ENCODE assay signal across 20 cellular contexts in genomic region chr10:99337261-99337905, GRCh38. TPM values are rescaled to one million over a fixed set of nuclear protein-coding genes. Genes with fewer than 3 reads are reported as not detected.
DNase-seq lines count a peak whose midpoint lies in the region; ATAC-seq, FAIRE-seq and TF ChIP-seq lines count a peak whose summit lies in the region.
"Had no signal": no experiment of that assay in that cellular context is flagged by ENCODE, and none has a peak within 500 bp of the region (broad histone marks: within the 10 kb centered on the region; RNA-seq: fewer than 3 reads in every experiment).

No MANE protein-coding gene starts in this region.

- DNase-seq in A549 (ENCODE audit: low read depth in 1 of 2, low spot score in 1 of 2) (peak in 1 of 2 experiments; percentile 73), EH (ENCODE audit: low read depth) (peak; percentile 59), RPMI7951 (ENCODE audit: low read depth) (peak; percentile 76), hepatocyte (ENCODE audit: low spot score) (no peak), GM19238 (ENCODE audit: insufficient read length, low spot score) (no peak), progenitor cell of endocrine pancreas (ENCODE audit: low spot score, unreplicated experiment) (no peak), NCI-H2107 treated with DMSO at 0.1 percent for 48 hours (lab: John Stamatoyannopoulos, UW; ENCODE audit: unreplicated experiment) (no peak)
- DNase-seq: activated naive CD4-positive, alpha-beta T cell treated with anti-CD3 and anti-CD28 coated beads, Interleukin-2, amount 10 ng/mL, durations not matched to agents 7 days and 5 days; AML-193; brain microvascular endothelial cell; DMS53; NCI-H1092 treated with DMSO at 0.1 percent for 48 hours; RPMI8226; stimulated activated naive B cell treated with anti-CD40 and anti-IgM and Interleukin-4, amounts not matched to agents 10 μg/mL and 1 μg/mL and 100 μg/mL, for 72 hours; trophoblast cell had no signal

- no peaks in the 10 kb centered on the region for H4K20me1 ChIP-seq in hepatocyte (ENCODE audit: insufficient read depth, poor library complexity, severe bottlenecking)

- H3K4me1 Mint-ChIP-seq in progenitor cell of endocrine pancreas (ENCODE audit: low read depth), result peaks cover 8% of the 10 kb centered on the region
- H3K4me1 Mint-ChIP-seq: stimulated activated naive B cell treated with anti-CD40 and anti-IgM and Interleukin-4, amounts not matched to agents 10 μg/mL and 1 μg/mL and 100 μg/mL, for 72 hours had no signal

- no peak for TF ChIP-seq CTCF in A549 (IDR thresholded peaks at IDR 0.05)
- no peak for TF ChIP-seq CTCF in hepatocyte (IDR thresholded peaks at IDR 0.05; ENCODE audit: poor library complexity)
- no peak for TF ChIP-seq CTCF in progenitor cell of endocrine pancreas (IDR thresholded peaks at IDR 0.05; ENCODE audit: unreplicated experiment)

- CTCF ChIA-PET in A549 (lab: Yijun Ruan, JAX), result interaction anchor here (1.0 to 4.6 kb wide), 4 partner anchors 8 to 34 kb away, joined by 3 to 15 read pairs (median 4); partner anchors contain the start of gene CNNM1

- H3K27ac ChIP-seq in A549 (peak overlapping the region; percentile 86 to 87), hepatocyte (peak overlapping the region; percentile 51)
- H3K27ac ChIP-seq: brain microvascular endothelial cell, skin epidermis had no signal

- no peak for TF ChIP-seq POLR2A in A549 (IDR thresholded peaks at IDR 0.05; ENCODE audit: low read length)

- H3K79me2 ChIP-seq in hepatocyte, result no peaks in the 10 kb centered on the region

- peaks cover 13% of the 10 kb centered on the region for H3K27me3 ChIP-seq in hepatocyte
- H3K27me3 ChIP-seq: brain microvascular endothelial cell had no signal

- no peak overlapping the region for H3K27ac Mint-ChIP-seq in progenitor cell of endocrine pancreas
- H3K27ac Mint-ChIP-seq: activated naive CD4-positive, alpha-beta T cell treated with anti-CD3 and anti-CD28 coated beads, Interleukin-2, amount 10 ng/mL, durations not matched to agents 7 days and 5 days; stimulated activated naive B cell treated with anti-CD40 and anti-IgM and Interleukin-4, amounts not matched to agents 10 μg/mL and 1 μg/mL and 100 μg/mL, for 72 hours; T-helper 1 cell treated with Interleukin-12 subunit alpha and Interleukin-12 subunit beta and Interleukin-4 antibody, amounts not matched to agents 30 μg/mL and 1 μg/mL, for 36 hours had no signal

- H3K9me3 ChIP-seq in A549 (peaks cover 10% of the 10 kb centered on the region; the same call in 2 of the 3 replicates), hepatocyte (ENCODE audit: low read depth) (no peaks in the 10 kb centered on the region)

- H3K4me3 ChIP-seq in A549 (peak overlapping the region; percentile 13; the same call in 1 of the 3 replicates), hepatocyte (no peak overlapping the region)
- H3K4me3 ChIP-seq: lung, skin epidermis had no signal

- H3K36me3 ChIP-seq in hepatocyte (replicated peaks; ENCODE audit: insufficient read depth, low read depth), result no peaks in the 10 kb centered on the region
- H3K36me3 ChIP-seq: brain microvascular endothelial cell had no signal

- WGBS in A549 (ENCODE audit: missing lambda C conversion rate), result 2% methylated on average over 4 of the region's 4 CpGs
- 39% methylated on average over 4 of the region's 4 CpGs for WGBS in hepatocyte (ENCODE audit: low lambda C conversion rate, missing lambda C conversion rate)

- H3K4me2 ChIP-seq in A549 (peak overlapping the region; percentile 83), hepatocyte (peak overlapping the region; percentile 1)

- H3K9me2 ChIP-seq in hepatocyte (replicated peaks; ENCODE audit: insufficient read depth), result no peaks in the 10 kb centered on the region

- TF ChIP-seq EP300 in A549 (IDR thresholded peaks at IDR 0.05), result no peak

- peaks cover 52% of the 10 kb centered on the region for H3K4me1 ChIP-seq in A549
- peaks cover 9% of the 10 kb centered on the region for H3K4me1 ChIP-seq in hepatocyte (ENCODE audit: insufficient read depth)

- H3K36me3 Mint-ChIP-seq in progenitor cell of endocrine pancreas (ENCODE audit: insufficient read depth), result no peaks in the 10 kb centered on the region
- H3K36me3 Mint-ChIP-seq: activated naive CD4-positive, alpha-beta T cell treated with anti-CD3 and anti-CD28 coated beads, Interleukin-2, amount 10 ng/mL, durations not matched to agents 7 days and 5 days; stimulated activated naive B cell treated with anti-CD40 and anti-IgM and Interleukin-4, amounts not matched to agents 10 μg/mL and 1 μg/mL and 100 μg/mL, for 72 hours had no signal

- peak; percentile 97 for FAIRE-seq in A549 (lab: Jason Lieb, UNC)

- H3K27me3 Mint-ChIP-seq in progenitor cell of endocrine pancreas, result peaks cover 11% of the 10 kb centered on the region
- H3K27me3 Mint-ChIP-seq: stimulated activated naive B cell treated with anti-CD40 and anti-IgM and Interleukin-4, amounts not matched to agents 10 μg/mL and 1 μg/mL and 100 μg/mL, for 72 hours had no signal

- POLR2A ChIA-PET in A549 (lab: Yijun Ruan, JAX), result interaction anchor here (3.0 kb wide), 1 partner anchor 8 kb away, joined by 15 read pairs; the partner anchor contains the start of gene CNNM1

- H3K4me3 Mint-ChIP-seq in progenitor cell of endocrine pancreas (ENCODE audit: low read depth), result no peak overlapping the region
- H3K4me3 Mint-ChIP-seq: activated naive CD4-positive, alpha-beta T cell treated with anti-CD3 and anti-CD28 coated beads, Interleukin-2, amount 10 ng/mL, durations not matched to agents 7 days and 5 days; stimulated activated naive B cell treated with anti-CD40 and anti-IgM and Interleukin-4, amounts not matched to agents 10 μg/mL and 1 μg/mL and 100 μg/mL, for 72 hours; T-helper 1 cell treated with Interleukin-12 subunit alpha and Interleukin-12 subunit beta and Interleukin-4 antibody, amounts not matched to agents 30 μg/mL and 1 μg/mL, for 36 hours had no signal

- H2AFZ ChIP-seq in hepatocyte, result no peak overlapping the region

- H3K9me3 Mint-ChIP-seq in progenitor cell of endocrine pancreas (ENCODE audit: low read depth), result no peaks in the 10 kb centered on the region
- H3K9me3 Mint-ChIP-seq: activated naive CD4-positive, alpha-beta T cell treated with anti-CD3 and anti-CD28 coated beads, Interleukin-2, amount 10 ng/mL, durations not matched to agents 7 days and 5 days; T-helper 1 cell treated with Interleukin-12 subunit alpha and Interleukin-12 subunit beta and Interleukin-4 antibody, amounts not matched to agents 30 μg/mL and 1 μg/mL, for 36 hours had no signal

- ATAC-seq in A549, result peak; percentile 75 to 83
- no peak for ATAC-seq in HG02571 (IDR thresholded peaks at IDR 0.05; ENCODE audit: unreplicated experiment)
- ATAC-seq: stimulated activated naive B cell treated with anti-CD40 and anti-IgM and Interleukin-4, amounts not matched to agents 10 μg/mL and 1 μg/mL and 100 μg/mL, for 72 hours had no signal

- TF ChIP-seq RAD21 in A549 (conservative IDR thresholded peaks at IDR 0.05 in 1 of 2, IDR thresholded peaks at IDR 0.05 in 1 of 2), result no peak

TF ChIP-seq in A549, 52 proteins besides CTCF, POLR2A, EP300 and RAD21:
- TF ChIP-seq JUNB (IDR thresholded peaks at IDR 0.05) (0 out of 2 replicates have a peak, but pooled peaks have one; percentile 27), RCOR1 (IDR thresholded peaks at IDR 0.05; ENCODE audit: low read depth, low read length) (no peak), HDAC2 (IDR thresholded peaks at IDR 0.05) (no peak), RFX5 (IDR thresholded peaks at IDR 0.05) (no peak), MAX (IDR thresholded peaks at IDR 0.05) (peak; percentile 50; the same call in 1 of the 2 replicates), FOSL2 (IDR thresholded peaks at IDR 0.05) (no peak), FOSL2 (CRISPR knock-in tag; IDR thresholded peaks at IDR 0.05) (peak; percentile 31; the same call in 1 of the 2 replicates), GATA3 (IDR thresholded peaks at IDR 0.05; ENCODE audit: borderline replicate concordance) (peak; percentile 78; the same call in 1 of the 2 replicates), ATOH8 (CRISPR knock-in tag; IDR thresholded peaks at IDR 0.05; ENCODE audit: low read depth) (no peak)
TF ChIP-seq in A549: peak in this region for 4.

RNA-seq across cellular contexts. Expression of gene CNNM1, which starts 8.2 kb away (rescaled TPM):
- polyA plus RNA-seq in A549 (2011; rRNA removed) (14.2 and 17.0 TPM in 2 replicates), A549 (2017; fragmentation: RNase III; extraction: RNeasy Plus Mini Kit Qiagen cat#74134 plus additional on column Dnase treatment) (12.5 to 17.7 TPM (median 17.5 TPM) in 3 replicates), hepatocyte (2.2 and 2.5 TPM in 2 replicates)
- 9.8 and 13.4 TPM in 2 replicates for polyA plus RNA-seq in A549 (2012; cell fraction: cytosol; rRNA removed)
- polyA plus RNA-seq in A549 (2012; cell fraction: nucleus; rRNA removed), result 13.9 and 16.4 TPM in 2 replicates
- polyA minus RNA-seq in A549 (2011; rRNA and poly(A)+ RNA removed), result 19.2 and 22.0 TPM in 2 replicates
- 1.4 and 2.2 TPM in 2 replicates for total RNA-seq in RPMI7951 (2014; rRNA removed; shearing (Covaris generic))
- total RNA-seq in hepatocyte (3.8 and 4.8 TPM in 2 replicates), progenitor cell of endocrine pancreas (0.36 and 0.38 TPM in 2 replicates)
- total RNA-seq: H4 had no signal

Comparison
In these comparisons a context has a peak if more than half of its experiments do, and no peak if none do; other contexts are left out.
1. DNase-seq: peak in EH (single experiment) and RPMI7951 (single experiment); none in hepatocyte (single experiment), GM19238 (single experiment), progenitor cell of endocrine pancreas (single experiment) and NCI-H2107 treated with DMSO at 0.1 percent for 48 hours (single experiment).